In genomic region chr14:62179367-62180018, GRCh38 we compare ENCODE assay signal across 8 cellular contexts.
DNase-seq lines count a peak whose midpoint lies in the region; ATAC-seq and TF ChIP-seq lines count a peak whose summit lies in the region.

No MANE protein-coding gene starts in this region.

- TF ChIP-seq CTCF in astrocyte of the cerebellum (IDR thresholded peaks at IDR 0.05; ENCODE audit: low read depth, low read length, missing control alignments), result peak; percentile 74

- no peak overlapping the region for H3K27ac ChIP-seq in effector memory CD4-positive, alpha-beta T cell (ENCODE audit: insufficient read depth, low read length, poor library complexity, severe bottlenecking)

- H3K36me3 ChIP-seq in effector memory CD4-positive, alpha-beta T cell (ENCODE audit: control insufficient read depth, insufficient read depth, low read length), result no peaks in the 10 kb centered on the region

- H3K36me3 Mint-ChIP-seq in stimulated activated effector memory CD8-positive, alpha-beta T cell treated with anti-CD3 and anti-CD28 coated beads, Interleukin-12 subunit alpha, Interleukin-12 subunit beta, amount 100 ng/mL, for 72 hours, result no peaks in the 10 kb centered on the region

- peak; percentile 71 for ATAC-seq in HG03175 (IDR thresholded peaks at IDR 0.05; ENCODE audit: unreplicated experiment)
- peak; percentile 53 for ATAC-seq in stimulated activated effector memory CD8-positive, alpha-beta T cell treated with anti-CD3 and anti-CD28 coated beads, Interleukin-12 subunit alpha, Interleukin-12 subunit beta, amount 100 ng/mL, for 72 hours

- in situ Hi-C loops in astrocyte of the cerebellum (cut with HindIII; ENCODE audit: low sequenced_read_pairs), result no loop called here

- H3K4me3 ChIP-seq in astrocyte of the cerebellum (ENCODE audit: low read depth, low read length), result no peak overlapping the region
- no peak overlapping the region for H3K4me3 ChIP-seq in effector memory CD4-positive, alpha-beta T cell (ENCODE audit: insufficient read depth, low read depth, low read length, poor library complexity, severe bottlenecking)

- DNase-seq in stimulated activated CD4-positive, alpha-beta T cell treated with anti-CD3 and anti-CD28 coated beads, Interleukin-1b, Interleukin-23, amount 100 ng/mL, for 48 hours, result peak; percentile 25
- no peak for DNase-seq in stimulated activated CD4-positive, alpha-beta T cell treated with anti-CD3 and anti-CD28 coated beads, Interleukin-4, amount 100 ng/mL, for 1 hour
- DNase-seq in NCI-H446 (lab: John Stamatoyannopoulos, UW), result peak; percentile 13 to 56
- DNase-seq in astrocyte of the cerebellum (ENCODE audit: low read depth), result peak; percentile 88
- peak; percentile 63 for DNase-seq in iPS-NIHi11 (ENCODE audit: low spot score)
- DNase-seq in stimulated activated effector memory CD8-positive, alpha-beta T cell treated with anti-CD3 and anti-CD28 coated beads, Interleukin-12 subunit alpha, Interleukin-12 subunit beta, amount 100 ng/mL, for 72 hours (ENCODE audit: low spot score in 2 of 2), result no peak
- DNase-seq in effector memory CD4-positive, alpha-beta T cell, result no peak

- no peaks in the 10 kb centered on the region for H3K9me3 ChIP-seq in effector memory CD4-positive, alpha-beta T cell (ENCODE audit: control insufficient read depth, low read length)

- H3K4me1 Mint-ChIP-seq in stimulated activated effector memory CD8-positive, alpha-beta T cell treated with anti-CD3 and anti-CD28 coated beads, Interleukin-12 subunit alpha, Interleukin-12 subunit beta, amount 100 ng/mL, for 72 hours, result no peaks in the 10 kb centered on the region

- no peak overlapping the region for H3K4me3 Mint-ChIP-seq in stimulated activated effector memory CD8-positive, alpha-beta T cell treated with anti-CD3 and anti-CD28 coated beads, Interleukin-12 subunit alpha, Interleukin-12 subunit beta, amount 100 ng/mL, for 72 hours

- H3K27me3 ChIP-seq in effector memory CD4-positive, alpha-beta T cell (replicated peaks; ENCODE audit: control insufficient read depth, insufficient read depth, low read length, poor library complexity, severe bottlenecking), result no peaks in the 10 kb centered on the region

- no peaks in the 10 kb centered on the region for H3K4me1 ChIP-seq in effector memory CD4-positive, alpha-beta T cell (ENCODE audit: control insufficient read depth, insufficient read depth, low read length, poor library complexity, severe bottlenecking)

- H3K27ac Mint-ChIP-seq in stimulated activated effector memory CD8-positive, alpha-beta T cell treated with anti-CD3 and anti-CD28 coated beads, Interleukin-12 subunit alpha, Interleukin-12 subunit beta, amount 100 ng/mL, for 72 hours, result no peak overlapping the region

- H3K9me3 Mint-ChIP-seq in stimulated activated effector memory CD8-positive, alpha-beta T cell treated with anti-CD3 and anti-CD28 coated beads, Interleukin-12 subunit alpha, Interleukin-12 subunit beta, amount 100 ng/mL, for 72 hours, result peaks cover 2% of the 10 kb centered on the region

Comparison
In these comparisons a context has a peak if more than half of its experiments do, and no peak if none do; other contexts are left out.
1. DNase-seq: peak in stimulated activated CD4-positive, alpha-beta T cell treated with anti-CD3 and anti-CD28 coated beads, Interleukin-1b, Interleukin-23, amount 100 ng/mL, for 48 hours (single experiment), NCI-H446 (2 of 2), astrocyte of the cerebellum (single experiment) and iPS-NIHi11 (single experiment); none in stimulated activated CD4-positive, alpha-beta T cell treated with anti-CD3 and anti-CD28 coated beads, Interleukin-4, amount 100 ng/mL, for 1 hour (single experiment), stimulated activated effector memory CD8-positive, alpha-beta T cell treated with anti-CD3 and anti-CD28 coated beads, Interleukin-12 subunit alpha, Interleukin-12 subunit beta, amount 100 ng/mL, for 72 hours (0 of 2) and effector memory CD4-positive, alpha-beta T cell (0 of 3).